ENCODE assay signal across 2 cellular contexts in genomic region chr1:200783926-200784325, GRCh38.
"Had no signal": no experiment of that assay in that cellular context is flagged by ENCODE, and none has a peak within 500 bp of the region (broad histone marks: within the 10 kb centered on the region; RNA-seq: fewer than 3 reads in every experiment).

No MANE protein-coding gene starts in this region.

- H3K4me3 ChIP-seq: GM23338 had no signal

- H3K4me3 Mint-ChIP-seq: GM23338, H9 had no signal

- H3K27ac Mint-ChIP-seq: GM23338, H9 had no signal

- DNase-seq: H9 had no signal

- ATAC-seq: GM23338 had no signal
